2 cellular contexts compared by ENCODE assay signal in the genomic region with DNA sequence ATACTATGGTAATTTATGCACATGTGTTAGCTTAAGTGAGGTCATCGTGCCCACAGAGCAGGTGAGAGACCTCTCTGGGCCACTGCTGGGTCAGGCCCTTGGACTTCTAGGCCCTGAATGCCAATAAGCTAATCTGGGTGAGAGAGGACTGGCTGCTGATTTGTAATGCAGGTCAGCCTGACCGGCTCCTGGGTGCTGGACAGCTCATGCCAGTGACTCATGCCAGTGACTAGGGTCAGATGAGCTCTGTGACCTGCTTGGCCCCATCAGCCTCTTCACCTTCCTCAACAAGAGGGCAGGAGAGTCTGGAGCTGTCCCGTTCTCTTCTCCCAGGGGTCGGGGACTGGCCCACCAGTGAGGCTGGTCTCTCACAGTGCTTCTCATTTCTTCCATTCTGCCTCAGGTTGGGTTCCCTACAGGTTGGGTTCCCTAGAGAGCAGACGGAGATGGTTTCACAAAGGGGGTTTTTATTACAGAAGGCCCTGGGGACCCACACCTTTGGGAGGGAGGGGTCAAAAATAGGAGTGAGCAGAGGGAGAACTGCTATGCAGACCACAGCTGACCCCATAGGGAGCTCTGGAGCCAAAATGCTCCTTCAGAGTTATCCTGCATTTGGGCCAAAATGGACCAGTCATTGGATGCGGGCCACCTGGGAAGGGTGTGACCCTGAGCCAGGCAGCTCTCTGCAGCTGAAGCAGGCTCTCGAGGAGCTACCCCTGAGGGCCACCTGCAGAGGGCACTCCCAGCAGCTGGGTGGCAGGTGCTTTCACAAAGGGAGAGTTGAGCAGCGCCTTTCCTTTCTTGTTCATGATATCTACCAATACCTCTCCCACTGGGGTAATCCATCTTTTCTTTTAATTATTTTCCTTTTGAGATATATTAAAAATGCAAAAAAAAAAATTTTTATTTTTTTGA.
TF ChIP-seq lines count a peak whose summit lies in the region.

No MANE protein-coding gene starts in this region.

TF ChIP-seq in HEK293, 187 proteins besides CTCF, POLR2A, EP300 and RAD21:
- TF ChIP-seq, protein P1, sequence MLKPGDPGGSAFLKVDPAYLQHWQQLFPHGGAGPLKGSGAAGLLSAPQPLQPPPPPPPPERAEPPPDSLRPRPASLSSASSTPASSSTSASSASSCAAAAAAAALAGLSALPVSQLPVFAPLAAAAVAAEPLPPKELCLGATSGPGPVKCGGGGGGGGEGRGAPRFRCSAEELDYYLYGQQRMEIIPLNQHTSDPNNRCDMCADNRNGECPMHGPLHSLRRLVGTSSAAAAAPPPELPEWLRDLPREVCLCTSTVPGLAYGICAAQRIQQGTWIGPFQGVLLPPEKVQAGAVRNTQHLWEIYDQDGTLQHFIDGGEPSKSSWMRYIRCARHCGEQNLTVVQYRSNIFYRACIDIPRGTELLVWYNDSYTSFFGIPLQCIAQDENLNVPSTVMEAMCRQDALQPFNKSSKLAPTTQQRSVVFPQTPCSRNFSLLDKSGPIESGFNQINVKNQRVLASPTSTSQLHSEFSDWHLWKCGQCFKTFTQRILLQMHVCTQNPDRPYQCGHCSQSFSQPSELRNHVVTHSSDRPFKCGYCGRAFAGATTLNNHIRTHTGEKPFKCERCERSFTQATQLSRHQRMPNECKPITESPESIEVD (tag by site-specific recombination; IDR thresholded peaks at IDR 0.05) = no peak
- TF ChIP-seq, protein P2, sequence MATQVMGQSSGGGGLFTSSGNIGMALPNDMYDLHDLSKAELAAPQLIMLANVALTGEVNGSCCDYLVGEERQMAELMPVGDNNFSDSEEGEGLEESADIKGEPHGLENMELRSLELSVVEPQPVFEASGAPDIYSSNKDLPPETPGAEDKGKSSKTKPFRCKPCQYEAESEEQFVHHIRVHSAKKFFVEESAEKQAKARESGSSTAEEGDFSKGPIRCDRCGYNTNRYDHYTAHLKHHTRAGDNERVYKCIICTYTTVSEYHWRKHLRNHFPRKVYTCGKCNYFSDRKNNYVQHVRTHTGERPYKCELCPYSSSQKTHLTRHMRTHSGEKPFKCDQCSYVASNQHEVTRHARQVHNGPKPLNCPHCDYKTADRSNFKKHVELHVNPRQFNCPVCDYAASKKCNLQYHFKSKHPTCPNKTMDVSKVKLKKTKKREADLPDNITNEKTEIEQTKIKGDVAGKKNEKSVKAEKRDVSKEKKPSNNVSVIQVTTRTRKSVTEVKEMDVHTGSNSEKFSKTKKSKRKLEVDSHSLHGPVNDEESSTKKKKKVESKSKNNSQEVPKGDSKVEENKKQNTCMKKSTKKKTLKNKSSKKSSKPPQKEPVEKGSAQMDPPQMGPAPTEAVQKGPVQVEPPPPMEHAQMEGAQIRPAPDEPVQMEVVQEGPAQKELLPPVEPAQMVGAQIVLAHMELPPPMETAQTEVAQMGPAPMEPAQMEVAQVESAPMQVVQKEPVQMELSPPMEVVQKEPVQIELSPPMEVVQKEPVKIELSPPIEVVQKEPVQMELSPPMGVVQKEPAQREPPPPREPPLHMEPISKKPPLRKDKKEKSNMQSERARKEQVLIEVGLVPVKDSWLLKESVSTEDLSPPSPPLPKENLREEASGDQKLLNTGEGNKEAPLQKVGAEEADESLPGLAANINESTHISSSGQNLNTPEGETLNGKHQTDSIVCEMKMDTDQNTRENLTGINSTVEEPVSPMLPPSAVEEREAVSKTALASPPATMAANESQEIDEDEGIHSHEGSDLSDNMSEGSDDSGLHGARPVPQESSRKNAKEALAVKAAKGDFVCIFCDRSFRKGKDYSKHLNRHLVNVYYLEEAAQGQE (tag by site-specific recombination; IDR thresholded peaks at IDR 0.05) = peak; percentile 78
TF ChIP-seq in HEK293: peak in this region for 1.

TF ChIP-seq in SK-N-SH, 30 proteins besides CTCF, POLR2A, EP300 and RAD21 (continued from another document):
- TF ChIP-seq, protein P2 (IDR thresholded peaks at IDR 0.05; ENCODE audit: low read depth, low read length) = peak; percentile 92
- TF ChIP-seq RXRA (IDR thresholded peaks at IDR 0.05; ENCODE audit: borderline replicate concordance, low read depth) (0 out of 2 replicates have a peak, but pooled peaks have one; percentile 10), JUND (IDR thresholded peaks at IDR 0.05) (peak; percentile 28; the same call in 1 of the 2 replicates), FOSL2 (IDR thresholded peaks at IDR 0.05; ENCODE audit: borderline replicate concordance, low read depth) (peak; percentile 62; the same call in 1 of the 2 replicates)
